In the genomic region with DNA sequence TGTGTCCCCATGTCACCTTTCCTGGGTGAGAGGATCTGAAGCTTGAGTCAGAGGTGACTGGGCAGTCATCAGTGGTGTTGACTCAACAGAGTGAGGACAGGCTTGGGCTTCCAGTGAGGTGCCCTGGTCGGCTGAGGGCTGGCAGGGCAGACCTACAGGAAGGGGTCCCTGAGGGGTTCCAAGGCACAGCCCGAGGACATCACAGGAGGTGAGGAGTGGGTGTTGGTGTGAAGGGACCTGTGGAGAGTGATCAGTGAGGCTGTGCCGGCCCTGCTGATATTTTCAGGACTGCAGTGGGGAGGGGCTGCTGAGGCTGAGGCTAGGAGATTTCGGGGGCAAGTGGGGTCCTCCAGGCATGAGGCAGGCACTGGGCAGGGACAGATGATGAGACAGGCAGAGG, we compare ENCODE assay signal across 27 cellular contexts.
"Had no signal": no experiment of that assay in that cellular context is flagged by ENCODE, and none has a peak within 500 bp of the region (broad histone marks: within the 10 kb centered on the region; RNA-seq: fewer than 3 reads in every experiment).

No MANE protein-coding gene starts in this region.

- H3K9ac ChIP-seq: neural progenitor cell had no signal

- H3K4me2 ChIP-seq: hepatocyte, neural progenitor cell, smooth muscle cell had no signal

- H3K4me1 ChIP-seq: gastrocnemius medialis, right lobe of liver, tibial nerve, upper lobe of left lung, uterus had no signal

- H3K27me3 ChIP-seq: cardiac muscle cell, hepatocyte, neural progenitor cell, ovary, right lobe of liver, tibial nerve, upper lobe of left lung, uterus had no signal

- H3K27ac Mint-ChIP-seq: memory B cell; naive thymus-derived CD4-positive, alpha-beta T cell; nephron; neural progenitor cell; stimulated activated naive B cell treated with anti-CD40 and anti-IgM and Interleukin-4, amounts not matched to agents 10 μg/mL and 1 μg/mL and 100 μg/mL, for 72 hours; stimulated activated naive CD8-positive, alpha-beta T cell treated with anti-CD3 and anti-CD28 coated beads, Interleukin-15, Interleukin-2, amounts not matched to agents 100 ng/mL and 50 ng/mL, for 24 hours had no signal

- H3K9me3 ChIP-seq: gastrocnemius medialis, ovary, right lobe of liver, uterus had no signal

- H3K4me3 Mint-ChIP-seq: memory B cell; naive thymus-derived CD4-positive, alpha-beta T cell; nephron; neural progenitor cell; stimulated activated naive B cell treated with anti-CD40 and anti-IgM and Interleukin-4, amounts not matched to agents 10 μg/mL and 1 μg/mL and 100 μg/mL, for 72 hours; stimulated activated naive CD8-positive, alpha-beta T cell treated with anti-CD3 and anti-CD28 coated beads, Interleukin-15, Interleukin-2, amounts not matched to agents 100 ng/mL and 50 ng/mL, for 24 hours had no signal

- H3K27ac ChIP-seq: cardiac muscle cell, dorsolateral prefrontal cortex, gastrocnemius medialis, hepatocyte, neural progenitor cell, ovary, right lobe of liver, thoracic aorta, tibial nerve, upper lobe of left lung, uterus had no signal

- H3K36me3 Mint-ChIP-seq: memory B cell had no signal

- H3K27me3 Mint-ChIP-seq: stimulated activated naive CD8-positive, alpha-beta T cell treated with anti-CD3 and anti-CD28 coated beads, Interleukin-15, Interleukin-2, amounts not matched to agents 100 ng/mL and 50 ng/mL, for 24 hours had no signal

- ATAC-seq: gastrocnemius medialis; left lobe of liver; naive thymus-derived CD4-positive, alpha-beta T cell; right lobe of liver; stimulated activated naive B cell treated with anti-CD40 and anti-IgM and Interleukin-4, amounts not matched to agents 10 μg/mL and 1 μg/mL and 100 μg/mL, for 72 hours had no signal

- H3K4me3 ChIP-seq: cardiac muscle cell, dorsolateral prefrontal cortex, gastrocnemius medialis, hepatocyte, lung, neural progenitor cell, ovary, right lobe of liver, smooth muscle cell, thoracic aorta, tibial nerve, upper lobe of left lung, uterus had no signal

- DNase-seq: cerebellar nuclear complex; effector CD4-positive, alpha-beta T cell; gastrocnemius medialis; kidney glomerular epithelial cell; midbrain; naive thymus-derived CD4-positive, alpha-beta T cell; nucleus accumbens; ovary; retina; stimulated activated CD4-positive, alpha-beta T cell treated with anti-CD3 and anti-CD28 coated beads, Interleukin-2, amount 100 ng/mL, for 24 hours; stimulated activated CD4-positive, alpha-beta T cell treated with anti-CD3 and anti-CD28 coated beads, Interleukin-4, amount 100 ng/mL, for 4 hours; stimulated activated naive B cell treated with anti-CD40 and anti-IgM and Interleukin-4, amounts not matched to agents 10 μg/mL and 1 μg/mL and 100 μg/mL, for 72 hours; upper lobe of left lung; uterus had no signal

- H3K4me1 Mint-ChIP-seq: memory B cell; naive thymus-derived CD4-positive, alpha-beta T cell; nephron; stimulated activated naive B cell treated with anti-CD40 and anti-IgM and Interleukin-4, amounts not matched to agents 10 μg/mL and 1 μg/mL and 100 μg/mL, for 72 hours had no signal

- H2AFZ ChIP-seq: hepatocyte, neural progenitor cell had no signal

- H3K36me3 ChIP-seq: cardiac muscle cell, gastrocnemius medialis, neural progenitor cell, ovary, right lobe of liver, thoracic aorta, tibial nerve, upper lobe of left lung, uterus had no signal
